Comparison of ENCODE assay signal across 1 cellular context in genomic region chr6:137928286-137928685, GRCh38.
TF ChIP-seq lines count a peak whose summit lies in the region.

No MANE protein-coding gene starts in this region.

TF ChIP-seq in K562, 482 proteins besides CTCF, POLR2A, EP300 and RAD21 (continued from another document):
- 0 out of 2 replicates have a peak, but pooled peaks have one; percentile 36 for TF ChIP-seq ZKSCAN8 (CRISPR knock-in tag; IDR thresholded peaks at IDR 0.05)
